Comparison of ENCODE assay signal across 1 cellular context in genomic region chr21:46559291-46559983, GRCh38.
TF ChIP-seq lines count a peak whose summit lies in the region.

No MANE protein-coding gene starts in this region.

TF ChIP-seq in HepG2, 621 proteins besides CTCF, POLR2A, EP300 and RAD21 (continued from another document and continues in another):
- TF ChIP-seq MLXIP (CRISPR knock-in tag; IDR thresholded peaks at IDR 0.05; ENCODE audit: borderline replicate concordance) (peak; percentile 39; the same call in 1 of the 2 replicates), ZNF326 (CRISPR knock-in tag; IDR thresholded peaks at IDR 0.05; ENCODE audit: borderline replicate concordance) (no peak), PITX1 (CRISPR knock-in tag; IDR thresholded peaks at IDR 0.05) (no peak), SUZ12 (IDR thresholded peaks at IDR 0.05; ENCODE audit: low read depth, low read length) (no peak), ZNF687 (CRISPR knock-in tag; IDR thresholded peaks at IDR 0.05) (peak; percentile 24; the same call in 1 of the 2 replicates), ZNF496 (CRISPR knock-in tag; IDR thresholded peaks at IDR 0.05; ENCODE audit: insufficient replicate concordance) (no peak), ETV6 (CRISPR knock-in tag; conservative IDR thresholded peaks at IDR 0.05) (no peak), ZSCAN21 (CRISPR knock-in tag; IDR thresholded peaks at IDR 0.05; ENCODE audit: borderline replicate concordance) (no peak), MAFG (CRISPR knock-in tag; IDR thresholded peaks at IDR 0.05) (no peak), TFE3 (CRISPR knock-in tag; IDR thresholded peaks at IDR 0.05) (peak; percentile 78), NR2F1 (CRISPR knock-in tag; IDR thresholded peaks at IDR 0.05) (peak; percentile 80 to 85), FOXO1 (CRISPR knock-in tag; IDR thresholded peaks at IDR 0.05) (0 out of 2 replicates have a peak, but pooled peaks have one; percentile 31), SOX6 (IDR thresholded peaks at IDR 0.05) (no peak), SOX6 (CRISPR knock-in tag; IDR thresholded peaks at IDR 0.05) (peak; percentile 56; the same call in 1 of the 2 replicates), SMAD3 (CRISPR knock-in tag; IDR thresholded peaks at IDR 0.05) (0 out of 2 replicates have a peak, but pooled peaks have one; percentile 36), HNF4G (IDR thresholded peaks at IDR 0.05; ENCODE audit: borderline replicate concordance, low read depth, low read length) (no peak), HNF4G (CRISPR knock-in tag; IDR thresholded peaks at IDR 0.05; ENCODE audit: borderline replicate concordance, low read depth) (no peak), TOE1 (CRISPR knock-in tag; IDR thresholded peaks at IDR 0.05) (no peak), ZBTB33 (CRISPR knock-in tag; IDR thresholded peaks at IDR 0.05) (0 out of 2 replicates have a peak, but pooled peaks have one; percentile 8), PAF1 (CRISPR knock-in tag; IDR thresholded peaks at IDR 0.05) (peak; percentile 66; the same call in 1 of the 2 replicates), DBP (CRISPR knock-in tag; IDR thresholded peaks at IDR 0.05; ENCODE audit: not compliant biosample characterization) (no peak), ZNF777 (CRISPR knock-in tag; IDR thresholded peaks at IDR 0.05) (no peak), KMT2A (CRISPR knock-in tag; IDR thresholded peaks at IDR 0.05) (no peak), FOXA3 (CRISPR knock-in tag; IDR thresholded peaks at IDR 0.05) (0 out of 2 replicates have a peak, but pooled peaks have one; percentile 57), SOX5 (CRISPR knock-in tag; IDR thresholded peaks at IDR 0.05; ENCODE audit: borderline replicate concordance) (peak; percentile 35; the same call in 1 of the 2 replicates), ZMYM2 (CRISPR knock-in tag; IDR thresholded peaks at IDR 0.05) (no peak), TBX2 (CRISPR knock-in tag; IDR thresholded peaks at IDR 0.05; ENCODE audit: borderline replicate concordance) (no peak), SAP130 (CRISPR knock-in tag; IDR thresholded peaks at IDR 0.05; ENCODE audit: low read depth) (peak; percentile 55; the same call in 1 of the 2 replicates), ZNF333 (CRISPR knock-in tag; IDR thresholded peaks at IDR 0.05; ENCODE audit: borderline replicate concordance) (no peak), SKI (IDR thresholded peaks at IDR 0.05; ENCODE audit: partially characterized antibody) (peak; percentile 85), ZIK1 (CRISPR knock-in tag; IDR thresholded peaks at IDR 0.05; ENCODE audit: borderline replicate concordance, low read depth) (no peak), NCOR1 (IDR thresholded peaks at IDR 0.05; ENCODE audit: borderline replicate concordance, low read length) (peak; percentile 45; the same call in 1 of the 2 replicates), ZNF746 (CRISPR knock-in tag; IDR thresholded peaks at IDR 0.05) (0 out of 2 replicates have a peak, but pooled peaks have one; percentile 29), ZNF224 (CRISPR knock-in tag; IDR thresholded peaks at IDR 0.05) (no peak), PATZ1 (CRISPR knock-in tag; IDR thresholded peaks at IDR 0.05) (peak; percentile 42; the same call in 1 of the 2 replicates), ZBTB26 (CRISPR knock-in tag; IDR thresholded peaks at IDR 0.05; ENCODE audit: borderline replicate concordance) (0 out of 2 replicates have a peak, but pooled peaks have one; percentile 34), MAF1 (CRISPR knock-in tag; IDR thresholded peaks at IDR 0.05; ENCODE audit: borderline replicate concordance) (no peak), IRF2 (CRISPR knock-in tag; IDR thresholded peaks at IDR 0.05) (0 out of 2 replicates have a peak, but pooled peaks have one; percentile 14), ELF3 (CRISPR knock-in tag; IDR thresholded peaks at IDR 0.05) (0 out of 2 replicates have a peak, but pooled peaks have one; percentile 12), HMG20A (CRISPR knock-in tag; IDR thresholded peaks at IDR 0.05; ENCODE audit: borderline replicate concordance) (peak; percentile 56; the same call in 1 of the 2 replicates), FOXK1 (CRISPR knock-in tag; IDR thresholded peaks at IDR 0.05; ENCODE audit: borderline replicate concordance, low read depth) (0 out of 2 replicates have a peak, but pooled peaks have one; percentile 54), SALL1 (CRISPR knock-in tag; IDR thresholded peaks at IDR 0.05) (peak; percentile 51; the same call in 1 of the 2 replicates), KLF16 (CRISPR knock-in tag; IDR thresholded peaks at IDR 0.05) (0 out of 4 replicates have a peak, but pooled peaks of 1 of the 2 experiments have one; percentile 31), BCL6 (CRISPR knock-in tag; IDR thresholded peaks at IDR 0.05) (peak; percentile 90), MED1 (CRISPR knock-in tag; IDR thresholded peaks at IDR 0.05) (0 out of 2 replicates have a peak, but pooled peaks have one; percentile 33), ARID2 (CRISPR knock-in tag; IDR thresholded peaks at IDR 0.05; ENCODE audit: borderline replicate concordance) (no peak), TSC22D2 (CRISPR knock-in tag; IDR thresholded peaks at IDR 0.05; ENCODE audit: borderline replicate concordance) (no peak), SMARCE1 (IDR thresholded peaks at IDR 0.05; ENCODE audit: borderline replicate concordance) (no peak), NR2F6 (IDR thresholded peaks at IDR 0.05) (peak; percentile 90), NR2F6 (CRISPR knock-in tag; IDR thresholded peaks at IDR 0.05) (peak; percentile 94), RAD51 (IDR thresholded peaks at IDR 0.05; ENCODE audit: borderline replicate concordance) (no peak)
